Comparison of ENCODE assay signal across 13 cellular contexts in the genomic region with DNA sequence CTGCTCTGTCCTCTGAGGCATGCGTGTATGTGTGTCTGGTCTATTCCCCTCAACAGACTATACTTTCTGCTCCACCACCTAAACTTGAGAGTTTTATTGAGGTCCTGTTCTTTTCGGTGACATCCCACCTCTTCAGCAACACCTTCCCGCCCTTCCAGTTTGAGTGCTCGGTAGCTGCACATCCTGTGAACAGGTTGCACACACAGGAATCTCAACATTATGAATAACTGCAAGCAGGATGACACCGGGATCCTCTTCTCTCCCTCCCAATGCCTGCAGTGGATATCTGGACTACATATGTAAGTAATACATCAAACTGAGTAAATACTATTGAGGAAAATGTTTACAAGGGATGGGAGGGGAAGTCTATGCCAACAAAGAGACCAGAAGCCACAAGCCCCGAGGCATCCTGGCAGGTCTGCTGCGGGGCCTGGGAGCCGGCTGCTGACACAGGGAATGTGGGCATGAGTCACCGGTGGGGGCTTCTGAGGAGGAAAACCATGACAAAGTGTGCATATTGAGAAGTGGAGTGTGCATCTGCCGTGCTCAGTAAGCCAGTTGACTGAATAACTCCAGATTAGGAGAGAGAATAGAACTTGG. TPM values are rescaled to one million over a fixed set of nuclear protein-coding genes. Genes with fewer than 3 reads are reported as not detected.
DNase-seq lines count a peak whose midpoint lies in the region; ATAC-seq, FAIRE-seq and TF ChIP-seq lines count a peak whose summit lies in the region.
"Had no signal": no experiment of that assay in that cellular context is flagged by ENCODE, and none has a peak within 500 bp of the region (broad histone marks: within the 10 kb centered on the region; RNA-seq: fewer than 3 reads in every experiment).

No MANE protein-coding gene starts in this region.

- no peak for ATAC-seq in HG03442 (IDR thresholded peaks at IDR 0.05; ENCODE audit: unreplicated experiment)
- ATAC-seq: activated T-cell treated with anti-CD3 and anti-CD28 coated beads, Interleukin-2, amount 50 U/mL, for 4 hours had no signal

- no peak for TF ChIP-seq CTCF in bronchial epithelial cell (IDR thresholded peaks at IDR 0.05; ENCODE audit: insufficient read depth, low read length, severe bottlenecking)

- H3K4me3 ChIP-seq in bronchial epithelial cell (ENCODE audit: low read depth, low read length), result no peak overlapping the region
- H3K4me3 ChIP-seq: skin epidermis, stomach had no signal

- no peak for FAIRE-seq in bronchial epithelial cell (lab: Jason Lieb, UNC)

- no peaks in the 10 kb centered on the region for H3K36me3 ChIP-seq in bronchial epithelial cell (ENCODE audit: control insufficient read depth, insufficient read depth, low read length)
- H3K36me3 ChIP-seq: stomach had no signal

- peak; percentile 35 for DNase-seq in DMS 273 (lab: John Stamatoyannopoulos, UW; ENCODE audit: unreplicated experiment)
- DNase-seq in DMS 273 treated with DMSO at 0.1 percent for 48 hours (lab: John Stamatoyannopoulos, UW), result no peak
- DNase-seq in NCI-H345 treated with DMSO at 0.1 percent for 48 hours (lab: John Stamatoyannopoulos, UW; ENCODE audit: unreplicated experiment), result peak; percentile 79
- DNase-seq in bronchial epithelial cell (ENCODE audit: low read depth), result peak; percentile 49
- peak; percentile 88 for DNase-seq in renal cortical epithelial cell (ENCODE audit: low read depth)
- no peak for DNase-seq in activated CD8-positive, alpha-beta memory T cell treated with anti-CD3 and anti-CD28 coated beads, Interleukin-2, amount 50 U/mL, for 48 hours
- no peak for DNase-seq in activated naive CD4-positive, alpha-beta T cell treated with Interleukin-2 at 50 U/mL for 16 hours
- DNase-seq: activated T-cell treated with anti-CD3 and anti-CD28 coated beads, Interleukin-2, amount 50 U/mL, for 4 hours; effector memory CD4-positive, alpha-beta T cell; Karpas-422; stomach had no signal

- H3K27me3 ChIP-seq in bronchial epithelial cell (ENCODE audit: control insufficient read depth, insufficient read depth, low read length), result no peaks in the 10 kb centered on the region

RNA-seq across cellular contexts. Expression of gene ANKRD33B, which starts 8.6 kb away (rescaled TPM):
- total RNA-seq in bronchial epithelial cell (under 0.01 and 0.13 TPM in 2 replicates), renal cortical epithelial cell (8.2 and 32.9 TPM in 2 replicates)

Comparison
In these comparisons a context has a peak if more than half of its experiments do, and no peak if none do; other contexts are left out.
1. DNase-seq: peak in DMS 273 (single experiment), NCI-H345 treated with DMSO at 0.1 percent for 48 hours (single experiment), bronchial epithelial cell (single experiment) and renal cortical epithelial cell (single experiment); none in DMS 273 treated with DMSO at 0.1 percent for 48 hours (single experiment), activated CD8-positive, alpha-beta memory T cell treated with anti-CD3 and anti-CD28 coated beads, Interleukin-2, amount 50 U/mL, for 48 hours (single experiment) and activated naive CD4-positive, alpha-beta T cell treated with Interleukin-2 at 50 U/mL for 16 hours (single experiment).